9 cellular contexts compared by ENCODE assay signal in genomic region chr6:33851959-33852358, GRCh38. TPM values are rescaled to one million over a fixed set of nuclear protein-coding genes. Genes with fewer than 3 reads are reported as not detected.
DNase-seq lines count a peak whose midpoint lies in the region; ATAC-seq and TF ChIP-seq lines count a peak whose summit lies in the region.
"Had no signal": no experiment of that assay in that cellular context is flagged by ENCODE, and none has a peak within 500 bp of the region (broad histone marks: within the 10 kb centered on the region; RNA-seq: fewer than 3 reads in every experiment).

No MANE protein-coding gene starts in this region.

- CTCF ChIA-PET in Calu3 (lab: Charles Lee): no interaction called here

- H3K36me3 Mint-ChIP-seq in Calu3 (ENCODE audit: insufficient read depth, unreplicated experiment): no peaks in the 10 kb centered on the region

- H3K27ac Mint-ChIP-seq in Calu3 (ENCODE audit: unreplicated experiment): no peak overlapping the region

- H3K4me3 ChIP-seq in astrocyte of the cerebellum (ENCODE audit: low read depth, low read length): no peak overlapping the region

- BruUV-seq in Calu3 (replicated peaks; lab: Mats Ljungman, UMichigan): no TSS peak

- intact Hi-C loops in Calu3 (cut with micrococcal nuclease; ENCODE audit: unreplicated experiment): loop anchor here (5.0 kb wide), 1 partner anchor 175 kb away; no protein-coding TSS in a partner anchor

- no peak overlapping the region for H3K4me3 Mint-ChIP-seq in Calu3 (ENCODE audit: low read depth, unreplicated experiment)

- DNase-seq in Calu3 (peak; percentile 51), HPDE6-E6E7 (ENCODE audit: extremely low spot score) (peak; percentile 34), astrocyte of the cerebellum (ENCODE audit: low read depth) (no peak), kidney glomerular epithelial cell (lab: John Stamatoyannopoulos, UW) (peak; percentile 13), KBM-7 (no peak), KG1 (lab: John Stamatoyannopoulos, UW) (no peak)
- DNase-seq: stimulated activated naive CD4-positive, alpha-beta T cell had no signal

- peaks cover 100% of the 10 kb centered on the region for H3K27me3 Mint-ChIP-seq in Calu3 (ENCODE audit: unreplicated experiment)

- no peaks in the 10 kb centered on the region for H3K9me3 Mint-ChIP-seq in Calu3 (ENCODE audit: low read depth, unreplicated experiment)

- ATAC-seq in GM19395 (IDR thresholded peaks at IDR 0.05; ENCODE audit: unreplicated experiment) (no peak), HG03378 (IDR thresholded peaks at IDR 0.05; ENCODE audit: unreplicated experiment) (no peak)

- no peaks in the 10 kb centered on the region for H3K4me1 Mint-ChIP-seq in Calu3 (ENCODE audit: low read depth, unreplicated experiment)

- in situ Hi-C loops in astrocyte of the cerebellum (cut with HindIII; ENCODE audit: low sequenced_read_pairs): no loop called here
- in situ Hi-C loops in KBM-7 (cut with MboI; ENCODE audit: low pct_unique_long_range_greater_than_20kb, low sequenced_read_pairs): no loop called here

- TF ChIP-seq CTCF in Calu3 (IDR thresholded peaks at IDR 0.05; ENCODE audit: unreplicated experiment) (no peak), astrocyte of the cerebellum (IDR thresholded peaks at IDR 0.05; ENCODE audit: low read depth, low read length, missing control alignments) (peak; percentile 36)

RNA-seq across cellular contexts. Expression of gene MLN, which starts 48.2 kb away (rescaled TPM):
- not detected in 2 replicates for total RNA-seq in Calu3 (2022)

Comparison
In these comparisons a context has a peak if more than half of its experiments do, and no peak if none do; other contexts are left out.
1. DNase-seq: peak in Calu3 (single experiment), HPDE6-E6E7 (single experiment) and kidney glomerular epithelial cell (single experiment); none in astrocyte of the cerebellum (single experiment), KBM-7 (single experiment) and KG1 (single experiment).